ENCODE assay signal across 8 cellular contexts in the genomic region with DNA sequence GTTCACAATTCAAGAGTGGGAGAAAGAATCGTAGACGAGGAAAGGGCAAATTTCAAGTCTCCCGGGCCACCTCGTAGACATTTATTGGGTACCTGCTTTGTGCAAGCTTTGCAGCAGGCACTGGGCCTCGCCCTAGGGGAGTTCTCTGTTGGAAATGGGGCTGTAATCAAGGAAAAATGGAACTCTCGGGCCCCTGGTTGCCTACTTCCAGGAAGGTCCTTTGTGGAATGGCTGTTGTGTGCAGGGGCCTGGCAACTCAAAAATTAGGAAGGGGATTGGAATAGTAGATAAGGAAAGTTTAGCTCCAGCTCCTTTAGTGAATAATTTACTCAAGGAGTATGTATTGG. TPM values are rescaled to one million over a fixed set of nuclear protein-coding genes. Genes with fewer than 3 reads are reported as not detected.
DNase-seq lines count a peak whose midpoint lies in the region; FAIRE-seq and TF ChIP-seq lines count a peak whose summit lies in the region.

No MANE protein-coding gene starts in this region.

- DNase-seq in OCI-LY7 (ENCODE audit: low spot score) (no peak), epithelial cell of esophagus (ENCODE audit: low read depth) (no peak), frontal cortex (ENCODE audit: low spot score in 2 of 2) (no peak), NK-92 (lab: John Stamatoyannopoulos, UW; ENCODE audit: unreplicated experiment) (no peak), HuH-7 (ENCODE audit: low spot score) (no peak), GM20000 (ENCODE audit: low spot score) (no peak)

- intact Hi-C loops in OCI-LY7 (cut with micrococcal nuclease; ENCODE audit: unreplicated experiment), result no loop called here

- no peaks in the 10 kb centered on the region for H3K9me3 ChIP-seq in OCI-LY7 (ENCODE audit: low read length)
- H3K9me3 ChIP-seq in neuron (ENCODE audit: low read length), result no peaks in the 10 kb centered on the region

- H3K4me1 ChIP-seq in OCI-LY7 (ENCODE audit: insufficient read depth, low read length, poor library complexity, severe bottlenecking) (peaks cover 38% of the 10 kb centered on the region), neuron (ENCODE audit: insufficient read depth, low read length) (peaks cover 29% of the 10 kb centered on the region)

- BruUV-seq in OCI-LY7 (replicated peaks; lab: Mats Ljungman, UMichigan), result no TSS peak

- peaks cover 45% of the 10 kb centered on the region for H3K79me2 ChIP-seq in OCI-LY7 (ENCODE audit: insufficient read depth, low read depth, low read length)

- no peaks in the 10 kb centered on the region for H3K9me2 ChIP-seq in OCI-LY7 (ENCODE audit: insufficient read depth, low read length)

- H3K36me3 ChIP-seq in OCI-LY7 (ENCODE audit: insufficient read depth, low read length) (peaks cover 28% of the 10 kb centered on the region), neuron (ENCODE audit: insufficient read depth, low read length) (peaks cover 17% of the 10 kb centered on the region)

- H4K20me1 ChIP-seq in OCI-LY7 (ENCODE audit: insufficient read depth, low read length), result peaks cover 7% of the 10 kb centered on the region; the same call in 1 of the 2 replicates

- H2AFZ ChIP-seq in OCI-LY7 (ENCODE audit: low read length) (peak overlapping the region; percentile 44; the same call in 1 of the 2 replicates), neuron (ENCODE audit: low read depth, low read length) (peak overlapping the region; percentile 41)

- peak overlapping the region; percentile 90 for H3K27ac ChIP-seq in C4-2B
- peak overlapping the region; percentile 29 for H3K27ac ChIP-seq in OCI-LY7 (ENCODE audit: low read depth, low read length, poor library complexity, severe bottlenecking)

- H3K4me2 ChIP-seq in OCI-LY7 (ENCODE audit: low read length), result peak overlapping the region; percentile 93

- POLR2A ChIA-PET in OCI-LY7 (lab: Charles Lee), result interaction anchor here (1.5 to 2.8 kb wide), 2 partner anchors 14 to 22 kb away, joined by 4 to 7 read pairs; a partner anchor contains a TSS

- peak overlapping the region; percentile 82 for H3K4me3 ChIP-seq in OCI-LY7 (ENCODE audit: low read depth, low read length, poor library complexity, severe bottlenecking)
- H3K4me3 ChIP-seq in epithelial cell of esophagus (ENCODE audit: low read length), result peak overlapping the region; percentile 95
- H3K4me3 ChIP-seq in neuron (ENCODE audit: low read length), result peak overlapping the region; percentile 87

- CTCF ChIA-PET in OCI-LY7 (lab: Charles Lee; ENCODE audit: unreplicated experiment), result no interaction called here

- H3K27me3 ChIP-seq in neuron (ENCODE audit: insufficient read depth, low read length), result no peaks in the 10 kb centered on the region

- FAIRE-seq in frontal cortex (lab: Jason Lieb, UNC), result no peak

- TF ChIP-seq CTCF in C4-2B (conservative IDR thresholded peaks at IDR 0.05) (no peak), OCI-LY7 (conservative IDR thresholded peaks at IDR 0.05; ENCODE audit: low read length) (no peak), epithelial cell of esophagus (IDR thresholded peaks at IDR 0.05; ENCODE audit: insufficient read depth, low read depth, low read length, missing control alignments) (no peak), GM20000 (IDR thresholded peaks at IDR 0.05; ENCODE audit: extremely low read depth, missing control alignments) (no peak)

RNA-seq across cellular contexts. Expression of a gene that starts 0.6 kb away (rescaled TPM):
- 8.4 and 9.0 TPM in 2 replicates for total RNA-seq in OCI-LY7 (2014; rRNA removed; shearing (Covaris generic))
- total RNA-seq in OCI-LY7 (2022) (12.7 and 14.8 TPM in 2 replicates), frontal cortex (4.1 TPM)

RNA-seq across cellular contexts. Expression of a gene that starts 3.2 kb away (rescaled TPM):
- total RNA-seq in OCI-LY7 (2014; rRNA removed; shearing (Covaris generic)), result 29.6 and 41.9 TPM in 2 replicates
- total RNA-seq in OCI-LY7 (2022), result 15.5 and 18.6 TPM in 2 replicates
- 20.0 TPM for total RNA-seq in frontal cortex

RNA-seq across cellular contexts. Expression of a gene that starts 21.7 kb away (rescaled TPM):
- 20.9 and 23.6 TPM in 2 replicates for total RNA-seq in OCI-LY7 (2014; rRNA removed; shearing (Covaris generic))
- total RNA-seq in OCI-LY7 (2022), result 29.2 and 33.7 TPM in 2 replicates
- 16.3 TPM for total RNA-seq in frontal cortex

RNA-seq across cellular contexts. Expression of a gene that starts 34.2 kb away (rescaled TPM):
- total RNA-seq in OCI-LY7 (2014; rRNA removed; shearing (Covaris generic)), result 22.1 and 26.7 TPM in 2 replicates
- total RNA-seq in OCI-LY7 (2022) (33.5 and 36.6 TPM in 2 replicates), frontal cortex (7.7 TPM)

RNA-seq across cellular contexts. Expression of a gene that starts 48.3 kb away (rescaled TPM):
- total RNA-seq in OCI-LY7 (2014; rRNA removed; shearing (Covaris generic)), result 20.7 and 26.8 TPM in 2 replicates
- total RNA-seq in OCI-LY7 (2022) (48.2 and 59.3 TPM in 2 replicates), frontal cortex (15.5 TPM)
